ENCODE assay signal across 10 cellular contexts in genomic region chr6:19852090-19852457, GRCh38. TPM values are rescaled to one million over a fixed set of nuclear protein-coding genes. Genes with fewer than 3 reads are reported as not detected.
DNase-seq lines count a peak whose midpoint lies in the region; ATAC-seq and TF ChIP-seq lines count a peak whose summit lies in the region.
"Had no signal": no experiment of that assay in that cellular context is flagged by ENCODE, and none has a peak within 500 bp of the region (broad histone marks: within the 10 kb centered on the region; RNA-seq: fewer than 3 reads in every experiment).

No MANE protein-coding gene starts in this region.

- no peak for TF ChIP-seq RAD21 in neural cell (conservative IDR thresholded peaks at IDR 0.05)

- no peak overlapping the region for H2AFZ ChIP-seq in neural cell (ENCODE audit: low read depth, low read length)

- H3K27me3 ChIP-seq in BLaER1 (no peaks in the 10 kb centered on the region), RWPE2 (ENCODE audit: insufficient read depth, poor library complexity, severe bottlenecking) (no peaks in the 10 kb centered on the region), neural cell (ENCODE audit: insufficient read depth, low read depth, low read length) (no peaks in the 10 kb centered on the region)
- H3K27me3 ChIP-seq: SJSA1 had no signal

- H3K36me3 ChIP-seq in BLaER1 (no peaks in the 10 kb centered on the region), HEK293 (ENCODE audit: control insufficient read depth in 2 of 2, insufficient read depth in 1 of 2, low read length in 2 of 2) (no peaks in the 10 kb centered on the region), RWPE2 (ENCODE audit: low read depth) (no peaks in the 10 kb centered on the region), neural cell (ENCODE audit: insufficient read depth, low read length) (no peaks in the 10 kb centered on the region)
- H3K36me3 ChIP-seq: SJSA1 had no signal

- H3K4me2 ChIP-seq in BLaER1, result 0 out of 2 replicates have a peak overlapping the region, but pooled peaks have one; percentile 7
- no peak overlapping the region for H3K4me2 ChIP-seq in neural cell (ENCODE audit: low read length)

- H3K4me1 ChIP-seq in BLaER1 (peaks cover 53% of the 10 kb centered on the region), HEK293 (ENCODE audit: control insufficient read depth, insufficient read depth, low read length) (peaks cover 13% of the 10 kb centered on the region), RWPE2 (ENCODE audit: insufficient read depth, poor library complexity, severe bottlenecking) (no peaks in the 10 kb centered on the region)

- H3K4me3 ChIP-seq in BLaER1, result no peak overlapping the region
- no peak overlapping the region for H3K4me3 ChIP-seq in HEK293 (ENCODE audit: low read depth, low read length)
- no peak overlapping the region for H3K4me3 ChIP-seq in RWPE2 (ENCODE audit: severe bottlenecking)
- H3K4me3 ChIP-seq in neural cell (ENCODE audit: low read length), result no peak overlapping the region
- H3K4me3 ChIP-seq: SJSA1 had no signal

- no peak overlapping the region for H3K9ac ChIP-seq in BLaER1
- no peak overlapping the region for H3K9ac ChIP-seq in neural cell (ENCODE audit: low read length)

- POLR2A ChIA-PET in HEK293 (lab: Yijun Ruan, JAX), result interaction anchor here (8.5 kb wide), 1 partner anchor 14 kb away, joined by 73 read pairs; the partner anchor contains the start of gene ID4

- H3K9me3 ChIP-seq in BLaER1 (peaks cover 5% of the 10 kb centered on the region; the same call in 1 of the 2 replicates), HEK293 (ENCODE audit: control insufficient read depth, insufficient read depth, low read depth, low read length) (no peaks in the 10 kb centered on the region), RWPE2 (ENCODE audit: severe bottlenecking) (no peaks in the 10 kb centered on the region), neural cell (ENCODE audit: low read length) (no peaks in the 10 kb centered on the region)
- H3K9me3 ChIP-seq: SJSA1 had no signal

- CTCF ChIA-PET in HEK293 (lab: Yijun Ruan, JAX), result interaction anchor here (0.6 to 2.9 kb wide), 25 partner anchors 9 to 861 kb away, joined by 3 to 12 read pairs (median 4); no protein-coding TSS in a partner anchor

- TF ChIP-seq CTCF in HEK293 (tag by site-specific recombination; IDR thresholded peaks at IDR 0.05), result no peak
- TF ChIP-seq CTCF in RWPE2 (IDR thresholded peaks at IDR 0.05; ENCODE audit: poor library complexity, severe bottlenecking), result peak; percentile 64
- TF ChIP-seq CTCF in neural cell (IDR thresholded peaks at IDR 0.05; ENCODE audit: poor library complexity, severe bottlenecking), result peak; percentile 29

- no peak for DNase-seq in RWPE2 (ENCODE audit: low spot score)
- DNase-seq in activated CD8-positive, alpha-beta memory T cell treated with anti-CD3 and anti-CD28 coated beads for 24 hours, result no peak
- DNase-seq in activated naive CD4-positive, alpha-beta T cell (lab: John Stamatoyannopoulos, UW), result no peak

- no peaks in the 10 kb centered on the region for H3K9me2 ChIP-seq in neural cell (ENCODE audit: insufficient read depth, low read length)

- H3K27ac ChIP-seq in BLaER1, result no peak overlapping the region
- no peak overlapping the region for H3K27ac ChIP-seq in HEK293 (ENCODE audit: extremely low read depth, low read depth, low read length)
- H3K27ac ChIP-seq in RWPE2 (ENCODE audit: poor library complexity, severe bottlenecking), result no peak overlapping the region
- H3K27ac ChIP-seq in neural cell (ENCODE audit: low read length), result peak overlapping the region; percentile 17
- H3K27ac ChIP-seq: SJSA1 had no signal

- H4K20me1 ChIP-seq in BLaER1 (no peaks in the 10 kb centered on the region), neural cell (ENCODE audit: insufficient read depth) (no peaks in the 10 kb centered on the region)

- TF ChIP-seq EP300 in neural cell (conservative IDR thresholded peaks at IDR 0.05; ENCODE audit: poor library complexity, severe bottlenecking), result no peak

- H3F3A ChIP-seq in neural cell (ENCODE audit: insufficient read depth, low read length, poor library complexity, severe bottlenecking), result no peaks in the 10 kb centered on the region

- H3K79me2 ChIP-seq in neural cell (replicated peaks; ENCODE audit: insufficient read depth, low read length), result peaks cover 5% of the 10 kb centered on the region

- ATAC-seq in RWPE2 (ENCODE audit: low read depth) (no peak), GM18502 (IDR thresholded peaks at IDR 0.05; ENCODE audit: poor library complexity, unreplicated experiment) (no peak), HG03354 (IDR thresholded peaks at IDR 0.05; ENCODE audit: poor library complexity, severe bottlenecking, unreplicated experiment) (no peak)

TF ChIP-seq in HEK293, 187 proteins besides CTCF, POLR2A, EP300 and RAD21 (continues in another document):
- no peak for TF ChIP-seq ZNF175 (tag by site-specific recombination; IDR thresholded peaks at IDR 0.05)
- no peak for TF ChIP-seq ZNF626 (tag by site-specific recombination; IDR thresholded peaks at IDR 0.05)
- TF ChIP-seq ZNF335 (tag by site-specific recombination; conservative IDR thresholded peaks at IDR 0.05), result 0 out of 2 replicates have a peak, but pooled peaks have one; percentile 2
- 0 out of 2 replicates have a peak, but pooled peaks have one; percentile 37 for TF ChIP-seq ZNF341 (tag by site-specific recombination; IDR thresholded peaks at IDR 0.05; ENCODE audit: low read depth)
- TF ChIP-seq ZNF639 (tag by site-specific recombination; IDR thresholded peaks at IDR 0.05), result no peak
- no peak for TF ChIP-seq ZNF629 (tag by site-specific recombination; IDR thresholded peaks at IDR 0.05)
- no peak for TF ChIP-seq HIC1 (tag by site-specific recombination; IDR thresholded peaks at IDR 0.05)

TF ChIP-seq in neural cell, 6 proteins besides CTCF, POLR2A, EP300 and RAD21:
- TF ChIP-seq POLR2AphosphoS5 (IDR thresholded peaks at IDR 0.05) (no peak), TAF1 (IDR thresholded peaks at IDR 0.05; ENCODE audit: low read depth) (no peak), MXI1 (conservative IDR thresholded peaks at IDR 0.05; ENCODE audit: poor library complexity, severe bottlenecking) (no peak), SMC3 (conservative IDR thresholded peaks at IDR 0.05; ENCODE audit: poor library complexity) (peak; percentile 14)

RNA-seq across cellular contexts. Expression of gene ID4, which starts 14.9 kb away (rescaled TPM):
- polyA plus RNA-seq in neural cell, result 422 and 506 TPM in 2 replicates
- 731 and 876 TPM in 2 replicates for polyA minus RNA-seq in neural cell
- polyA plus RNA-seq: IgD-negative memory B cell had no signal
